Comparison of ENCODE assay signal across 1 cellular context in genomic region chr7:596071-596818, GRCh38.
TF ChIP-seq lines count a peak whose summit lies in the region.

No MANE protein-coding gene starts in this region.

TF ChIP-seq in H1, 55 proteins besides CTCF, POLR2A, EP300 and RAD21 (continued from another document):
- no peak for TF ChIP-seq NANOG (IDR thresholded peaks at IDR 0.05; ENCODE audit: insufficient read depth, low read depth, low read length, poor library complexity, severe bottlenecking)
- TF ChIP-seq GABPA (IDR thresholded peaks at IDR 0.05; ENCODE audit: borderline replicate concordance, insufficient read depth, low read length) = no peak
- TF ChIP-seq EGR1 (IDR thresholded peaks at IDR 0.05; ENCODE audit: borderline replicate concordance, low read depth, low read length) = no peak
- no peak for TF ChIP-seq ZNF274 (IDR thresholded peaks at IDR 0.05; ENCODE audit: borderline replicate concordance, extremely low read depth, low read length)
- TF ChIP-seq ATF3 (IDR thresholded peaks at IDR 0.05; ENCODE audit: insufficient read depth, low read depth, low read length) = no peak
- no peak for TF ChIP-seq POU5F1 (IDR thresholded peaks at IDR 0.05; ENCODE audit: low read depth, low read length)
- no peak for TF ChIP-seq CTBP2 (IDR thresholded peaks at IDR 0.05; ENCODE audit: borderline replicate concordance, insufficient read depth, insufficient read length, low read length)
- TF ChIP-seq HDAC2 (IDR thresholded peaks at IDR 0.05; ENCODE audit: borderline replicate concordance in 1 of 2, low read depth in 2 of 2, low read length in 2 of 2) = no peak
- TF ChIP-seq JUN (IDR thresholded peaks at IDR 0.05; ENCODE audit: low read depth, low read length) = no peak
